14 cellular contexts compared by ENCODE assay signal in genomic region chr10:124865676-124866075, GRCh38.
DNase-seq lines count a peak whose midpoint lies in the region; ATAC-seq and TF ChIP-seq lines count a peak whose summit lies in the region.
"Had no signal": no experiment of that assay in that cellular context is flagged by ENCODE, and none has a peak within 500 bp of the region (broad histone marks: within the 10 kb centered on the region; RNA-seq: fewer than 3 reads in every experiment).

No MANE protein-coding gene starts in this region.

- TF ChIP-seq POLR2A in body of pancreas (IDR thresholded peaks at IDR 0.05) = no peak
- no peak for TF ChIP-seq POLR2A in sigmoid colon (IDR thresholded peaks at IDR 0.05)

- no peak overlapping the region for H3K9ac ChIP-seq in liver (ENCODE audit: low read depth in 1 of 2, low read length in 2 of 2)
- H3K9ac ChIP-seq: GM23248 had no signal

- peak overlapping the region in 3 of 4 donors; percentile 47 to 81 (median 74) for H3K27ac ChIP-seq in body of pancreas
- peak overlapping the region; percentile 89 to 93 for H3K27ac ChIP-seq in liver (ENCODE audit: low read depth in 1 of 2, low read length in 2 of 2)
- H3K27ac ChIP-seq in sigmoid colon = no peak overlapping the region
- H3K27ac ChIP-seq: GM23248 had no signal

- ATAC-seq in body of pancreas (no peak), GM21381 (IDR thresholded peaks at IDR 0.05; ENCODE audit: unreplicated experiment) (no peak)

- H3K4me3 Mint-ChIP-seq in progenitor cell of endocrine pancreas (ENCODE audit: low read depth) = no peak overlapping the region
- H3K4me3 Mint-ChIP-seq: CD4-positive, alpha-beta memory T cell had no signal

- peaks cover 17% of the 10 kb centered on the region for H3K4me1 ChIP-seq in body of pancreas
- H3K4me1 ChIP-seq in liver (ENCODE audit: control insufficient read depth in 4 of 4, insufficient read depth in 4 of 4, low read length in 3 of 4) = peaks cover 16 to 39% (median 28%) of the 10 kb centered on the region in 4 donors
- H3K4me1 ChIP-seq in sigmoid colon = no peaks in the 10 kb centered on the region

- intact Hi-C loops in body of pancreas (cut with DNase I) (no loop called here), sigmoid colon (cut with DNase I) (no loop called here)

- peaks cover 16% of the 10 kb centered on the region for H3K4me1 Mint-ChIP-seq in progenitor cell of endocrine pancreas (ENCODE audit: low read depth)
- H3K4me1 Mint-ChIP-seq: CD4-positive, alpha-beta memory T cell had no signal

- peak overlapping the region; percentile 59 for H3K27ac Mint-ChIP-seq in progenitor cell of endocrine pancreas
- H3K27ac Mint-ChIP-seq: CD4-positive, alpha-beta memory T cell had no signal

- no peaks in the 10 kb centered on the region for H3K9me3 ChIP-seq in body of pancreas
- H3K9me3 ChIP-seq in liver (ENCODE audit: control insufficient read depth in 4 of 4, low read length in 3 of 4) = no peaks in the 10 kb centered on the region
- no peaks in the 10 kb centered on the region for H3K9me3 ChIP-seq in sigmoid colon

- H3K27me3 ChIP-seq in body of pancreas (no peaks in the 10 kb centered on the region), liver (ENCODE audit: control insufficient read depth in 4 of 4, insufficient read depth in 4 of 4, low read length in 3 of 4) (no peaks in the 10 kb centered on the region), sigmoid colon (no peaks in the 10 kb centered on the region)

- no peaks in the 10 kb centered on the region for H3K36me3 Mint-ChIP-seq in progenitor cell of endocrine pancreas (ENCODE audit: insufficient read depth)
- H3K36me3 Mint-ChIP-seq: CD4-positive, alpha-beta memory T cell had no signal

- DNase-seq in body of pancreas (no peak), progenitor cell of endocrine pancreas (ENCODE audit: low spot score, unreplicated experiment) (no peak), hepatic stellate cell (ENCODE audit: low spot score) (no peak), sigmoid colon (no peak)
- DNase-seq: C1 segment of cervical spinal cord; Calu3; CD4-positive, alpha-beta memory T cell; COR-L47; DND-41; GM23248; H7; HCEC 1CT had no signal

- 73 to 87% methylated on average over 5 to 12 of the region's 12 CpGs for WGBS in body of pancreas, 2 donors
- WGBS in liver = 60% methylated on average over 12 of the region's 12 CpGs
- 85 to 92% methylated on average over 12 of the region's 12 CpGs for WGBS in sigmoid colon, 2 donors

- TF ChIP-seq RAD21 in liver (IDR thresholded peaks at IDR 0.05) = no peak

- no peaks in the 10 kb centered on the region for H3K36me3 ChIP-seq in body of pancreas (replicated peaks in 1 of 2; ENCODE audit: insufficient read depth in 1 of 2, low read depth in 2 of 2)
- no peaks in the 10 kb centered on the region for H3K36me3 ChIP-seq in liver (ENCODE audit: control insufficient read depth in 4 of 4, insufficient read depth in 3 of 4, low read depth in 1 of 4, low read length in 3 of 4)
- H3K36me3 ChIP-seq in sigmoid colon = no peaks in the 10 kb centered on the region

- TF ChIP-seq EP300 in sigmoid colon (IDR thresholded peaks at IDR 0.05) = no peak

- H3K9me3 Mint-ChIP-seq in progenitor cell of endocrine pancreas (ENCODE audit: low read depth) = peaks cover 3% of the 10 kb centered on the region
- H3K9me3 Mint-ChIP-seq: CD4-positive, alpha-beta memory T cell had no signal

- TF ChIP-seq CTCF in body of pancreas (IDR thresholded peaks at IDR 0.05) = no peak
- no peak for TF ChIP-seq CTCF in liver (IDR thresholded peaks at IDR 0.05; ENCODE audit: low read depth, low read length, missing input control)
- no peak for TF ChIP-seq CTCF in progenitor cell of endocrine pancreas (IDR thresholded peaks at IDR 0.05; ENCODE audit: unreplicated experiment)
- no peak for TF ChIP-seq CTCF in sigmoid colon (IDR thresholded peaks at IDR 0.05)

- H3K27me3 Mint-ChIP-seq in progenitor cell of endocrine pancreas = no peaks in the 10 kb centered on the region

- H3K4me3 ChIP-seq in body of pancreas = no peak overlapping the region
- H3K4me3 ChIP-seq in liver (ENCODE audit: low read depth in 1 of 3, low read length in 3 of 3) = no peak overlapping the region
- no peak overlapping the region for H3K4me3 ChIP-seq in sigmoid colon
- H3K4me3 ChIP-seq: GM23248 had no signal

TF ChIP-seq in liver, 16 proteins besides CTCF, POLR2A, EP300 and RAD21:
- TF ChIP-seq JUND (IDR thresholded peaks at IDR 0.05) = no peak
- no peak for TF ChIP-seq TAF1 (conservative IDR thresholded peaks at IDR 0.05)
- TF ChIP-seq HNF4G (IDR thresholded peaks at IDR 0.05) = no peak
- no peak for TF ChIP-seq FOXA2 (IDR thresholded peaks at IDR 0.05)
- TF ChIP-seq SP1 (IDR thresholded peaks at IDR 0.05) = no peak
- no peak for TF ChIP-seq RXRA (IDR thresholded peaks at IDR 0.05)
- TF ChIP-seq YY1 (IDR thresholded peaks at IDR 0.05) = no peak
- TF ChIP-seq ATF3 (IDR thresholded peaks at IDR 0.05) = no peak
- no peak for TF ChIP-seq REST (IDR thresholded peaks at IDR 0.05)
- no peak for TF ChIP-seq GABPA (IDR thresholded peaks at IDR 0.05 in 1 of 2, conservative IDR thresholded peaks at IDR 0.05 in 1 of 2)
- TF ChIP-seq NR2F2 (IDR thresholded peaks at IDR 0.05) = no peak
- no peak for TF ChIP-seq MAX (IDR thresholded peaks at IDR 0.05)
- TF ChIP-seq ZBTB33 (IDR thresholded peaks at IDR 0.05) = no peak
- no peak for TF ChIP-seq EGR1 (IDR thresholded peaks at IDR 0.05; ENCODE audit: low read depth in 2 of 2)
- no peak for TF ChIP-seq FOXA1 (IDR thresholded peaks at IDR 0.05)
- TF ChIP-seq HNF4A (conservative IDR thresholded peaks at IDR 0.05) = no peak

Comparison
In these comparisons a context has a peak if more than half of its experiments do, and no peak if none do; other contexts are left out.
1. H3K27ac ChIP-seq: peak in body of pancreas (3 of 4) and liver (2 of 2); none in sigmoid colon (0 of 4).